In the genomic region with DNA sequence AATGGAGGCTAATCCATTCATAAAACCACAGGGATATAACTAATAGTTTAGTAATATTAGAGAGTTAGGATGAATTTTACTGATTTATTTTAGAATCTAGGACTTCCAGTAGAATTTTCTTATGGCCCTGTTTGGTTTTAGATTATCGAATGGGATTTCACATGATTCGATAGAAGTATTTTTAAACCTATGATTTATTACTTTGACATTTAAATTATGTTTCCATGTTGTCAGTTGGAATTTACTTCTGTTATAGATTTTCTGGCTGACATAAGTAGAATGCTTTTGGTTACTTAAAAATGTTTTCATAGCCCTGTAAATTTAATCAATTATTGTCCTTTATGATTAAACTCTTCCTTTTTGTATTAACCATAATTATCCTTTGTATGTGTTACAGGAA, we compare ENCODE assay signal across 27 cellular contexts.
DNase-seq lines count a peak whose midpoint lies in the region; ATAC-seq and TF ChIP-seq lines count a peak whose summit lies in the region.
"Had no signal": no experiment of that assay in that cellular context is flagged by ENCODE, and none has a peak within 500 bp of the region (broad histone marks: within the 10 kb centered on the region; RNA-seq: fewer than 3 reads in every experiment).

No MANE protein-coding gene starts in this region.

- H3K4me3 Mint-ChIP-seq in MCF 10A (ENCODE audit: unreplicated experiment), result peak overlapping the region; percentile 59
- H3K4me3 Mint-ChIP-seq: CD8-positive, alpha-beta T cell; stimulated activated naive CD8-positive, alpha-beta T cell treated with anti-CD3 and anti-CD28 coated beads, Interleukin-15, amount 100 ng/mL, for 72 hours had no signal

- CTCF ChIA-PET in MCF 10A (lab: Yijun Ruan, JAX), result no interaction called here

- no peak overlapping the region for H3K9ac ChIP-seq in iPS-20b (ENCODE audit: low read depth, low read length)

- DNase-seq in MCF 10A (ENCODE audit: unreplicated experiment), result no peak
- DNase-seq in breast epithelium (ENCODE audit: low spot score in 2 of 2), result no peak
- no peak for DNase-seq in NB4 (ENCODE audit: low read depth)
- DNase-seq in psoas muscle, result no peak
- DNase-seq in AG20443 (ENCODE audit: low spot score), result no peak
- no peak for DNase-seq in NCI-H345 (lab: John Stamatoyannopoulos, UW)
- DNase-seq in DMS79 (lab: John Stamatoyannopoulos, UW), result no peak
- DNase-seq: activated CD4-positive, alpha-beta T cell treated with anti-CD3 and anti-CD28 coated beads, Interleukin-2, amount 50 U/mL, for 4 hours; activated CD8-positive, alpha-beta memory T cell treated with anti-CD3 and anti-CD28 coated beads, Interleukin-2, amount 50 U/mL, for 48 hours; activated naive CD4-positive, alpha-beta T cell treated with anti-CD3 and anti-CD28 coated beads, Interleukin-2, amount 50 U/mL, for 16 hours; AML-193; amniotic stem cell; CD8-positive, alpha-beta T cell; effector memory CD4-positive, alpha-beta T cell; foreskin fibroblast; NCI-H1105; NCI-H187 treated with DMSO at 0.1 percent for 48 hours; NCI-H2171 treated with DMSO at 0.1 percent for 48 hours; NCI-H526; posterior cingulate gyrus; sigmoid colon; SJCRH30; stimulated activated naive CD8-positive, alpha-beta T cell treated with anti-CD3 and anti-CD28 coated beads, Interleukin-15, amount 100 ng/mL, for 72 hours; thyroid gland had no signal

- TF ChIP-seq POLR2A in breast epithelium (IDR thresholded peaks at IDR 0.05) (no peak), NB4 (IDR thresholded peaks at IDR 0.05; ENCODE audit: extremely low read depth, insufficient read length) (no peak)

- peaks cover 20% of the 10 kb centered on the region for H3K4me1 Mint-ChIP-seq in MCF 10A (ENCODE audit: insufficient read depth, unreplicated experiment)

- peak overlapping the region; percentile 63 for H3K27ac Mint-ChIP-seq in MCF 10A (ENCODE audit: low read depth, unreplicated experiment)
- H3K27ac Mint-ChIP-seq: CD8-positive, alpha-beta T cell; stimulated activated naive CD8-positive, alpha-beta T cell treated with anti-CD3 and anti-CD28 coated beads, Interleukin-15, amount 100 ng/mL, for 72 hours had no signal

- BruUV-seq in MCF 10A (replicated peaks; lab: Mats Ljungman, UMichigan), result no TSS peak

- H3K9me3 ChIP-seq in breast epithelium, result no peaks in the 10 kb centered on the region
- H3K9me3 ChIP-seq in iPS-20b (ENCODE audit: insufficient read depth, low read depth, low read length), result no peaks in the 10 kb centered on the region
- no peaks in the 10 kb centered on the region for H3K9me3 ChIP-seq in psoas muscle
- H3K9me3 ChIP-seq: sigmoid colon, SJCRH30, thyroid gland had no signal

- H3K4me1 ChIP-seq in breast epithelium (peaks cover 0 to 8% of the 10 kb centered on the region in 2 donors), iPS-20b (ENCODE audit: insufficient read depth, low read length) (peaks cover 2% of the 10 kb centered on the region), psoas muscle (peaks cover 72% of the 10 kb centered on the region)
- H3K4me1 ChIP-seq: SJCRH30 had no signal

- H3K9me3 Mint-ChIP-seq in MCF 10A (ENCODE audit: unreplicated experiment), result no peaks in the 10 kb centered on the region
- H3K9me3 Mint-ChIP-seq: CD8-positive, alpha-beta T cell; stimulated activated naive CD8-positive, alpha-beta T cell treated with anti-CD3 and anti-CD28 coated beads, Interleukin-15, amount 100 ng/mL, for 72 hours had no signal

- no peaks in the 10 kb centered on the region for H3K27me3 Mint-ChIP-seq in MCF 10A (ENCODE audit: insufficient read depth, unreplicated experiment)
- H3K27me3 Mint-ChIP-seq: stimulated activated naive CD8-positive, alpha-beta T cell treated with anti-CD3 and anti-CD28 coated beads, Interleukin-15, amount 100 ng/mL, for 72 hours had no signal

- H3K36me3 ChIP-seq in breast epithelium (no peaks in the 10 kb centered on the region), iPS-20b (ENCODE audit: insufficient read depth, low read depth, low read length) (peaks cover 45% of the 10 kb centered on the region), psoas muscle (ENCODE audit: insufficient read depth in 1 of 2, low read depth in 1 of 2) (no peaks in the 10 kb centered on the region)
- H3K36me3 ChIP-seq: sigmoid colon, thyroid gland had no signal

- H3K27ac ChIP-seq in breast epithelium (no peak overlapping the region), iPS-20b (ENCODE audit: low read length) (no peak overlapping the region), psoas muscle (peak overlapping the region; percentile 12)
- H3K27ac ChIP-seq: 22Rv1, hepatocyte, SJCRH30, thyroid gland had no signal

- no peak overlapping the region for H3K4me3 ChIP-seq in breast epithelium
- peak overlapping the region; percentile 35 for H3K4me3 ChIP-seq in NB4 (ENCODE audit: low read depth, low read length)
- H3K4me3 ChIP-seq in iPS-20b (ENCODE audit: low read length), result peak overlapping the region; percentile 29; the same call in 1 of the 2 replicates
- H3K4me3 ChIP-seq in psoas muscle, result no peak overlapping the region
- H3K4me3 ChIP-seq: hepatocyte, sigmoid colon, SJCRH30, thyroid gland had no signal

- intact Hi-C loops in MCF 10A (cut with micrococcal nuclease) (no loop called here), breast epithelium (cut with DNase I; ENCODE audit: low total_unique reads) (no loop called here), psoas muscle (cut with DNase I) (no loop called here)

- no peaks in the 10 kb centered on the region for H3K27me3 ChIP-seq in breast epithelium
- no peaks in the 10 kb centered on the region for H3K27me3 ChIP-seq in iPS-20b (ENCODE audit: insufficient read depth, low read length)
- H3K27me3 ChIP-seq in psoas muscle (ENCODE audit: insufficient read depth in 3 of 3, low read length in 2 of 3), result no peaks in the 10 kb centered on the region
- H3K27me3 ChIP-seq: hepatocyte, sigmoid colon, SJCRH30, thyroid gland had no signal

- ATAC-seq in psoas muscle, result no peak
- ATAC-seq: CD8-positive, alpha-beta T cell; stimulated activated naive CD8-positive, alpha-beta T cell treated with anti-CD3 and anti-CD28 coated beads, Interleukin-15, amount 100 ng/mL, for 72 hours had no signal

- TF ChIP-seq CTCF in MCF 10A (IDR thresholded peaks at IDR 0.05; ENCODE audit: unreplicated experiment) (no peak), breast epithelium (IDR thresholded peaks at IDR 0.05) (no peak), NB4 (IDR thresholded peaks at IDR 0.05; ENCODE audit: low read depth, low read length) (no peak), psoas muscle (IDR thresholded peaks at IDR 0.05) (no peak)

- POLR2A ChIA-PET in MCF 10A (lab: Yijun Ruan, JAX), result interaction anchor here (1.5 to 4.0 kb wide), 2 partner anchors 81 to 159 kb away, joined by 5 to 20 read pairs; partner anchors contain the start of gene CHD9

- WGBS in psoas muscle, 3 donors, result 14 to 31% (median 19%) methylated on average over 2 of the region's 2 CpGs

- H3K36me3 Mint-ChIP-seq in MCF 10A (ENCODE audit: insufficient read depth, unreplicated experiment), result peaks cover 52% of the 10 kb centered on the region

Comparison
In these comparisons a context has a peak if more than half of its experiments do, and no peak if none do; other contexts are left out.
1. H3K4me3 ChIP-seq: peak in NB4 (single experiment) and iPS-20b (single experiment); none in breast epithelium (0 of 3) and psoas muscle (single experiment).